19 cellular contexts compared by ENCODE assay signal in genomic region chr10:92149261-92149660, GRCh38.
DNase-seq lines count a peak whose midpoint lies in the region; ATAC-seq and TF ChIP-seq lines count a peak whose summit lies in the region.
"Had no signal": no experiment of that assay in that cellular context is flagged by ENCODE, and none has a peak within 500 bp of the region (broad histone marks: within the 10 kb centered on the region; RNA-seq: fewer than 3 reads in every experiment).

No MANE protein-coding gene starts in this region.

- TF ChIP-seq POLR2A in esophagus muscularis mucosa (IDR thresholded peaks at IDR 0.05; ENCODE audit: low read depth), result no peak

- H3K4me3 ChIP-seq in BJ (ENCODE audit: low read depth, low read length) (no peak overlapping the region), esophagus muscularis mucosa (no peak overlapping the region)
- H3K4me3 ChIP-seq: A549, BLaER1, GM23248 had no signal

- no peak overlapping the region for H3K4me3 Mint-ChIP-seq in memory B cell
- H3K4me3 Mint-ChIP-seq: CD4-positive, CD25-positive, alpha-beta regulatory T cell; CD8-positive, alpha-beta T cell; H9 had no signal

- H3K27me3 ChIP-seq in BJ (ENCODE audit: control insufficient read depth, insufficient read depth, low read length) (no peaks in the 10 kb centered on the region), esophagus muscularis mucosa (no peaks in the 10 kb centered on the region)
- H3K27me3 ChIP-seq: BLaER1 had no signal

- no peak for TF ChIP-seq EP300 in esophagus muscularis mucosa (IDR thresholded peaks at IDR 0.05)

- no peaks in the 10 kb centered on the region for H3K9me3 ChIP-seq in esophagus muscularis mucosa
- H3K9me3 ChIP-seq: A549, BLaER1, Caco-2 had no signal

- peaks cover 50 to 77% (median 66%) of the 10 kb centered on the region in 4 donors for H3K4me1 ChIP-seq in esophagus muscularis mucosa
- H3K4me1 ChIP-seq: A549, Caco-2 had no signal

- no peak for ATAC-seq in memory B cell (ENCODE audit: low read depth)
- no peak for ATAC-seq in GM19463 (IDR thresholded peaks at IDR 0.05; ENCODE audit: unreplicated experiment)
- ATAC-seq: A549; CD8-positive, alpha-beta T cell; HCT116 had no signal

- peak; percentile 19 for DNase-seq in BJ (ENCODE audit: low read depth)
- DNase-seq in EH (ENCODE audit: low read depth), result peak; percentile 16
- no peak for DNase-seq in esophagus muscularis mucosa (ENCODE audit: extremely low spot score)
- no peak for DNase-seq in memory B cell (ENCODE audit: low spot score in 2 of 2)
- no peak for DNase-seq in medulla oblongata (ENCODE audit: extremely low spot score)
- no peak for DNase-seq in NOMO-1 (lab: John Stamatoyannopoulos, UW; ENCODE audit: unreplicated experiment in 2 of 2)
- DNase-seq: 8988T; ACHN; Caco-2; CD4-positive, CD25-positive, alpha-beta regulatory T cell; CD8-positive, alpha-beta T cell; DMS153; GM23248; H9 had no signal

- intact Hi-C loops in esophagus muscularis mucosa (cut with DNase I), result no loop called here

- WGBS in esophagus muscularis mucosa, result 50% methylated on average over 1 of the region's 1 CpG

- TF ChIP-seq CTCF in BJ (IDR thresholded peaks at IDR 0.05; ENCODE audit: insufficient read depth, low read depth, low read length), result no peak
- no peak for TF ChIP-seq CTCF in esophagus muscularis mucosa (IDR thresholded peaks at IDR 0.05)

- peaks cover 5% of the 10 kb centered on the region for H3K36me3 Mint-ChIP-seq in memory B cell
- H3K36me3 Mint-ChIP-seq: CD8-positive, alpha-beta T cell had no signal

- H3K36me3 ChIP-seq in BJ (ENCODE audit: control insufficient read depth, insufficient read depth, low read length), result no peaks in the 10 kb centered on the region
- H3K36me3 ChIP-seq in esophagus muscularis mucosa, result no peaks in the 10 kb centered on the region
- H3K36me3 ChIP-seq: BLaER1 had no signal

- POLR2A ChIA-PET in BJ (lab: Charles Lee), result interaction anchor here (0.6 kb wide), 1 partner anchor 239 kb away, joined by 8 read pairs; no protein-coding TSS in a partner anchor

- CTCF ChIA-PET in BJ (lab: Yijun Ruan, JAX), result no interaction called here

- H3K4me1 Mint-ChIP-seq in memory B cell, result peaks cover 35% of the 10 kb centered on the region
- H3K4me1 Mint-ChIP-seq: H9 had no signal

- H3K27ac ChIP-seq in esophagus muscularis mucosa (replicated peaks in 1 of 4), result peak overlapping the region in 3 of 4 donors; percentile 1 to 60 (median 42)
- H3K27ac ChIP-seq: A549, BLaER1, C4-2B, GM23248 had no signal

- no peaks in the 10 kb centered on the region for H3K27me3 Mint-ChIP-seq in memory B cell

- H3K9me3 Mint-ChIP-seq in memory B cell, result no peaks in the 10 kb centered on the region
- H3K9me3 Mint-ChIP-seq: CD4-positive, CD25-positive, alpha-beta regulatory T cell; CD8-positive, alpha-beta T cell; H9 had no signal

- H3K27ac Mint-ChIP-seq in memory B cell, result peak overlapping the region; percentile 42
- H3K27ac Mint-ChIP-seq: CD8-positive, alpha-beta T cell; H9 had no signal

Comparison
In these comparisons a context has a peak if more than half of its experiments do, and no peak if none do; other contexts are left out.
1. DNase-seq: peak in BJ (single experiment) and EH (single experiment); none in esophagus muscularis mucosa (single experiment), memory B cell (0 of 2), medulla oblongata (single experiment) and NOMO-1 (0 of 2).